Comparison of ENCODE assay signal across 1 cellular context in the genomic region with DNA sequence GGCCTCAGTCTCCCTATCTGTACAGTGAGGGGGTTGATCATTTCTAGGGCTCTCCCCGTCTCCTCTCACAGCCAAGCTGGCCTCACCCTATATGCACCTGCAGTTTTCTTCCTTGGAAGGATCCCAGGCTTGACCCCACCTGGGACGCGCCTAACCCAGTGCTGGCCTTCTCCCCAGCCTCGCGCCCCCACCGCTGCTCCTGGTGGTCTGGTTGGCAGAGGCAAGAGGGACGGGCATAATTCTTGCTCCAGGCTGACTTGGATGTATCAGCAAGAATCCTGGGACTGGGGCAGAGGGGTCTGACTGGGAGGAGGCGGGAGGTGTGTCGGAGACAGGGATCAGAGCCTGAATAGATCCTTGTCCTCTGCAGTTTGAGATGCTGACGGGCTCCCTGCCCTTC.
TF ChIP-seq lines count a peak whose summit lies in the region.

No MANE protein-coding gene starts in this region.

TF ChIP-seq in HepG2, 621 proteins besides CTCF, POLR2A, EP300 and RAD21:
- no peak for TF ChIP-seq ZNF703 (CRISPR knock-in tag; IDR thresholded peaks at IDR 0.05; ENCODE audit: borderline replicate concordance)
- TF ChIP-seq, protein P1, sequence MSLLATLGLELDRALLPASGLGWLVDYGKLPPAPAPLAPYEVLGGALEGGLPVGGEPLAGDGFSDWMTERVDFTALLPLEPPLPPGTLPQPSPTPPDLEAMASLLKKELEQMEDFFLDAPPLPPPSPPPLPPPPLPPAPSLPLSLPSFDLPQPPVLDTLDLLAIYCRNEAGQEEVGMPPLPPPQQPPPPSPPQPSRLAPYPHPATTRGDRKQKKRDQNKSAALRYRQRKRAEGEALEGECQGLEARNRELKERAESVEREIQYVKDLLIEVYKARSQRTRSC (CRISPR knock-in tag; IDR thresholded peaks at IDR 0.05; ENCODE audit: low read depth), result no peak
- no peak for TF ChIP-seq CHCHD3 (CRISPR knock-in tag; IDR thresholded peaks at IDR 0.05)
- no peak for TF ChIP-seq ZNF160 (CRISPR knock-in tag; IDR thresholded peaks at IDR 0.05)
- no peak for TF ChIP-seq CHD4 (IDR thresholded peaks at IDR 0.05; ENCODE audit: borderline replicate concordance, low read length)
- TF ChIP-seq, protein P2, sequence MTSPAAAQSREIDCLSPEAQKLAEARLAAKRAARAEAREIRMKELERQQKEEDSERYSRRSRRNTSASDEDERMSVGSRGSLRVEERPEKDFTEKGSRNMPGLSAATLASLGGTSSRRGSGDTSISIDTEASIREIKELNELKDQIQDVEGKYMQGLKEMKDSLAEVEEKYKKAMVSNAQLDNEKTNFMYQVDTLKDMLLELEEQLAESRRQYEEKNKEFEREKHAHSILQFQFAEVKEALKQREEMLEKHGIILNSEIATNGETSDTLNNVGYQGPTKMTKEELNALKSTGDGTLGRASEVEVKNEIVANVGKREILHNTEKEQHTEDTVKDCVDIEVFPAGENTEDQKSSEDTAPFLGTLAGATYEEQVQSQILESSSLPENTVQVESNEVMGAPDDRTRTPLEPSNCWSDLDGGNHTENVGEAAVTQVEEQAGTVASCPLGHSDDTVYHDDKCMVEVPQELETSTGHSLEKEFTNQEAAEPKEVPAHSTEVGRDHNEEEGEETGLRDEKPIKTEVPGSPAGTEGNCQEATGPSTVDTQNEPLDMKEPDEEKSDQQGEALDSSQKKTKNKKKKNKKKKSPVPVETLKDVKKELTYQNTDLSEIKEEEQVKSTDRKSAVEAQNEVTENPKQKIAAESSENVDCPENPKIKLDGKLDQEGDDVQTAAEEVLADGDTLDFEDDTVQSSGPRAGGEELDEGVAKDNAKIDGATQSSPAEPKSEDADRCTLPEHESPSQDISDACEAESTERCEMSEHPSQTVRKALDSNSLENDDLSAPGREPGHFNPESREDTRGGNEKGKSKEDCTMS (CRISPR knock-in tag; conservative IDR thresholded peaks at IDR 0.05), result no peak
- TF ChIP-seq ZNF124 (CRISPR knock-in tag; IDR thresholded peaks at IDR 0.05), result no peak
- TF ChIP-seq ZNF570 (CRISPR knock-in tag; IDR thresholded peaks at IDR 0.05; ENCODE audit: borderline replicate concordance), result no peak
- no peak for TF ChIP-seq MAX (IDR thresholded peaks at IDR 0.05)
- TF ChIP-seq PTBP1 (IDR thresholded peaks at IDR 0.05; ENCODE audit: low read depth, low read length, poor library complexity, severe bottlenecking), result no peak
- no peak for TF ChIP-seq THAP11 (CRISPR knock-in tag; IDR thresholded peaks at IDR 0.05)
- TF ChIP-seq ZBTB21 (CRISPR knock-in tag; IDR thresholded peaks at IDR 0.05), result no peak
- no peak for TF ChIP-seq ESRRA (CRISPR knock-in tag; IDR thresholded peaks at IDR 0.05; ENCODE audit: low read depth)
- TF ChIP-seq SP2 (CRISPR knock-in tag; IDR thresholded peaks at IDR 0.05), result no peak
- no peak for TF ChIP-seq ZBTB26 (CRISPR knock-in tag; IDR thresholded peaks at IDR 0.05; ENCODE audit: borderline replicate concordance)
- TF ChIP-seq ZHX2 (IDR thresholded peaks at IDR 0.05; ENCODE audit: low read depth), result no peak
- TF ChIP-seq ZHX2 (CRISPR knock-in tag; IDR thresholded peaks at IDR 0.05; ENCODE audit: borderline replicate concordance), result no peak
- TF ChIP-seq ZMAT3 (CRISPR knock-in tag; conservative IDR thresholded peaks at IDR 0.05), result no peak
- TF ChIP-seq HOXD1 (CRISPR knock-in tag; IDR thresholded peaks at IDR 0.05), result no peak
